Comparison of ENCODE assay signal across 1 cellular context in genomic region chr6:24126586-24127192, GRCh38.
TF ChIP-seq lines count a peak whose summit lies in the region.

No MANE protein-coding gene starts in this region.

TF ChIP-seq in H1, 55 proteins besides CTCF, POLR2A, EP300 and RAD21 (continued from another document):
- TF ChIP-seq TBP (IDR thresholded peaks at IDR 0.05; ENCODE audit: low read depth, low read length): no peak
- TF ChIP-seq TCF12 (IDR thresholded peaks at IDR 0.05; ENCODE audit: low read depth, low read length): no peak
- TF ChIP-seq POU5F1 (IDR thresholded peaks at IDR 0.05; ENCODE audit: low read depth, low read length): no peak
- no peak for TF ChIP-seq ASH2L (IDR thresholded peaks at IDR 0.05; ENCODE audit: low read length)
- TF ChIP-seq E2F6 (IDR thresholded peaks at IDR 0.05): peak; percentile 39; the same call in 1 of the 2 replicates
- TF ChIP-seq TEAD4 (IDR thresholded peaks at IDR 0.05; ENCODE audit: low read depth, low read length): peak; percentile 63; the same call in 1 of the 2 replicates
- no peak for TF ChIP-seq NRF1 (IDR thresholded peaks at IDR 0.05; ENCODE audit: low read depth, low read length)
- TF ChIP-seq SRF (IDR thresholded peaks at IDR 0.05; ENCODE audit: low read depth, low read length): no peak
- TF ChIP-seq GTF2F1 (IDR thresholded peaks at IDR 0.05; ENCODE audit: borderline replicate concordance, low read depth, low read length): no peak
- TF ChIP-seq YY1 (IDR thresholded peaks at IDR 0.05; ENCODE audit: low read depth, low read length): peak; percentile 58; the same call in 1 of the 2 replicates
- no peak for TF ChIP-seq KDM1A (IDR thresholded peaks at IDR 0.05; ENCODE audit: borderline replicate concordance, low read length)
- no peak for TF ChIP-seq CHD1 (IDR thresholded peaks at IDR 0.05; ENCODE audit: low read depth, low read length)
- TF ChIP-seq, protein P1, sequence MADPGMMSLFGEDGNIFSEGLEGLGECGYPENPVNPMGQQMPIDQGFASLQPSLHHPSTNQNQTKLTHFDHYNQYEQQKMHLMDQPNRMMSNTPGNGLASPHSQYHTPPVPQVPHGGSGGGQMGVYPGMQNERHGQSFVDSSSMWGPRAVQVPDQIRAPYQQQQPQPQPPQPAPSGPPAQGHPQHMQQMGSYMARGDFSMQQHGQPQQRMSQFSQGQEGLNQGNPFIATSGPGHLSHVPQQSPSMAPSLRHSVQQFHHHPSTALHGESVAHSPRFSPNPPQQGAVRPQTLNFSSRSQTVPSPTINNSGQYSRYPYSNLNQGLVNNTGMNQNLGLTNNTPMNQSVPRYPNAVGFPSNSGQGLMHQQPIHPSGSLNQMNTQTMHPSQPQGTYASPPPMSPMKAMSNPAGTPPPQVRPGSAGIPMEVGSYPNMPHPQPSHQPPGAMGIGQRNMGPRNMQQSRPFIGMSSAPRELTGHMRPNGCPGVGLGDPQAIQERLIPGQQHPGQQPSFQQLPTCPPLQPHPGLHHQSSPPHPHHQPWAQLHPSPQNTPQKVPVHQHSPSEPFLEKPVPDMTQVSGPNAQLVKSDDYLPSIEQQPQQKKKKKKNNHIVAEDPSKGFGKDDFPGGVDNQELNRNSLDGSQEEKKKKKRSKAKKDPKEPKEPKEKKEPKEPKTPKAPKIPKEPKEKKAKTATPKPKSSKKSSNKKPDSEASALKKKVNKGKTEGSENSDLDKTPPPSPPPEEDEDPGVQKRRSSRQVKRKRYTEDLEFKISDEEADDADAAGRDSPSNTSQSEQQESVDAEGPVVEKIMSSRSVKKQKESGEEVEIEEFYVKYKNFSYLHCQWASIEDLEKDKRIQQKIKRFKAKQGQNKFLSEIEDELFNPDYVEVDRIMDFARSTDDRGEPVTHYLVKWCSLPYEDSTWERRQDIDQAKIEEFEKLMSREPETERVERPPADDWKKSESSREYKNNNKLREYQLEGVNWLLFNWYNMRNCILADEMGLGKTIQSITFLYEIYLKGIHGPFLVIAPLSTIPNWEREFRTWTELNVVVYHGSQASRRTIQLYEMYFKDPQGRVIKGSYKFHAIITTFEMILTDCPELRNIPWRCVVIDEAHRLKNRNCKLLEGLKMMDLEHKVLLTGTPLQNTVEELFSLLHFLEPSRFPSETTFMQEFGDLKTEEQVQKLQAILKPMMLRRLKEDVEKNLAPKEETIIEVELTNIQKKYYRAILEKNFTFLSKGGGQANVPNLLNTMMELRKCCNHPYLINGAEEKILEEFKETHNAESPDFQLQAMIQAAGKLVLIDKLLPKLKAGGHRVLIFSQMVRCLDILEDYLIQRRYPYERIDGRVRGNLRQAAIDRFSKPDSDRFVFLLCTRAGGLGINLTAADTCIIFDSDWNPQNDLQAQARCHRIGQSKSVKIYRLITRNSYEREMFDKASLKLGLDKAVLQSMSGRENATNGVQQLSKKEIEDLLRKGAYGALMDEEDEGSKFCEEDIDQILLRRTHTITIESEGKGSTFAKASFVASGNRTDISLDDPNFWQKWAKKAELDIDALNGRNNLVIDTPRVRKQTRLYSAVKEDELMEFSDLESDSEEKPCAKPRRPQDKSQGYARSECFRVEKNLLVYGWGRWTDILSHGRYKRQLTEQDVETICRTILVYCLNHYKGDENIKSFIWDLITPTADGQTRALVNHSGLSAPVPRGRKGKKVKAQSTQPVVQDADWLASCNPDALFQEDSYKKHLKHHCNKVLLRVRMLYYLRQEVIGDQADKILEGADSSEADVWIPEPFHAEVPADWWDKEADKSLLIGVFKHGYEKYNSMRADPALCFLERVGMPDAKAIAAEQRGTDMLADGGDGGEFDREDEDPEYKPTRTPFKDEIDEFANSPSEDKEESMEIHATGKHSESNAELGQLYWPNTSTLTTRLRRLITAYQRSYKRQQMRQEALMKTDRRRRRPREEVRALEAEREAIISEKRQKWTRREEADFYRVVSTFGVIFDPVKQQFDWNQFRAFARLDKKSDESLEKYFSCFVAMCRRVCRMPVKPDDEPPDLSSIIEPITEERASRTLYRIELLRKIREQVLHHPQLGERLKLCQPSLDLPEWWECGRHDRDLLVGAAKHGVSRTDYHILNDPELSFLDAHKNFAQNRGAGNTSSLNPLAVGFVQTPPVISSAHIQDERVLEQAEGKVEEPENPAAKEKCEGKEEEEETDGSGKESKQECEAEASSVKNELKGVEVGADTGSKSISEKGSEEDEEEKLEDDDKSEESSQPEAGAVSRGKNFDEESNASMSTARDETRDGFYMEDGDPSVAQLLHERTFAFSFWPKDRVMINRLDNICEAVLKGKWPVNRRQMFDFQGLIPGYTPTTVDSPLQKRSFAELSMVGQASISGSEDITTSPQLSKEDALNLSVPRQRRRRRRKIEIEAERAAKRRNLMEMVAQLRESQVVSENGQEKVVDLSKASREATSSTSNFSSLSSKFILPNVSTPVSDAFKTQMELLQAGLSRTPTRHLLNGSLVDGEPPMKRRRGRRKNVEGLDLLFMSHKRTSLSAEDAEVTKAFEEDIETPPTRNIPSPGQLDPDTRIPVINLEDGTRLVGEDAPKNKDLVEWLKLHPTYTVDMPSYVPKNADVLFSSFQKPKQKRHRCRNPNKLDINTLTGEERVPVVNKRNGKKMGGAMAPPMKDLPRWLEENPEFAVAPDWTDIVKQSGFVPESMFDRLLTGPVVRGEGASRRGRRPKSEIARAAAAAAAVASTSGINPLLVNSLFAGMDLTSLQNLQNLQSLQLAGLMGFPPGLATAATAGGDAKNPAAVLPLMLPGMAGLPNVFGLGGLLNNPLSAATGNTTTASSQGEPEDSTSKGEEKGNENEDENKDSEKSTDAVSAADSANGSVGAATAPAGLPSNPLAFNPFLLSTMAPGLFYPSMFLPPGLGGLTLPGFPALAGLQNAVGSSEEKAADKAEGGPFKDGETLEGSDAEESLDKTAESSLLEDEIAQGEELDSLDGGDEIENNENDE (IDR thresholded peaks at IDR 0.05; ENCODE audit: insufficient replicate concordance, low read length): no peak
- peak; percentile 1 for TF ChIP-seq KDM4A (IDR thresholded peaks at IDR 0.05; ENCODE audit: low read depth, low read length, severe bottlenecking)
- peak; percentile 42 for TF ChIP-seq MAX (IDR thresholded peaks at IDR 0.05)
- peak; percentile 82 to 91; a peak in 2 of 4 replicates for TF ChIP-seq SIN3A (conservative IDR thresholded peaks at IDR 0.05 in 1 of 2, IDR thresholded peaks at IDR 0.05 in 1 of 2; ENCODE audit: low read depth in 1 of 2, low read length in 2 of 2)
